ENCODE assay signal across 8 cellular contexts in the genomic region with DNA sequence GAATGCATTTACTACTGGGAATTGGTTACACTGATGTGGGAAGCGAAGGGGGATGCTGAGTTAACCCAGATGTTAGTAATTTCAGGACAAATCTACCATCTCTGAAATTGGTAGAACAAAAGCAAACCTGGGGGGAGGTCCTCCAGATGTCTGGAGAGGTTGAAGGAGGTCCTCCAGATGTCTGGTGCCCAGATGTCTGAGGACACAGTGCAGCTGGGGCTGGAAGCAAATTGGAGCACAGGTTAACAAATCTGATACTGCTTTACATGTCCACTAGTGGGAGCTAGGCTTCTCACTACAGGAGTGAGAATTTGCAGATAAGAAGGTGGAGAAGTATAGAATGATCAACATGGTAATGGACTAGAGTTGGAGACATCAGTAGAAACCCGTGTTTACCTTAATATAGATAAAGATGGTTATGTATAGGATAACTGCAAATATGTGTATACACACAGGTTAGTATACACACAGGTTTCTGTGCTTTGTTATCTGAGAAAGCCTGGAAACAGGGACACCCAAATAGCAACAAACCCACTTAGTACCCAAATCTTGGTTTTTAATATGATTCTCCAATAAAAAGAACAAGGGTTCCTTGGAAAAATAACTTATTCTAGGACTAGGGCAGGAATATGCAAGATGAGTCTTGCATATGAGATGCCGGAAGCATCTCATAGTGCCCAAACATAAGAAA.
DNase-seq lines count a peak whose midpoint lies in the region; ATAC-seq and TF ChIP-seq lines count a peak whose summit lies in the region.

No MANE protein-coding gene starts in this region.

- TF ChIP-seq CTCF in fibroblast of villous mesenchyme (IDR thresholded peaks at IDR 0.05; ENCODE audit: insufficient read depth, low read depth, low read length) (peak; percentile 54), glutamatergic neuron (IDR thresholded peaks at IDR 0.05; ENCODE audit: partially characterized antibody, unreplicated experiment) (no peak)

- DNase-seq in DMS114 treated with DMSO at 0.1 percent for 48 hours (lab: John Stamatoyannopoulos, UW; ENCODE audit: unreplicated experiment) (peak; percentile 57), NCI-H748 treated with DMSO at 0.1 percent for 48 hours (lab: John Stamatoyannopoulos, UW) (peak; percentile 4), fibroblast of villous mesenchyme (ENCODE audit: low read depth) (peak; percentile 8), glutamatergic neuron (no peak), foreskin melanocyte (no peak)
- DNase-seq in activated CD8-positive, alpha-beta memory T cell treated with anti-CD3 and anti-CD28 coated beads, Interleukin-2, amount 50 U/mL, for 4 hours: no peak

- H3K9me3 Mint-ChIP-seq in glutamatergic neuron (ENCODE audit: unreplicated experiment): no peaks in the 10 kb centered on the region
- no peaks in the 10 kb centered on the region for H3K9me3 Mint-ChIP-seq in stimulated activated memory B cell treated with anti-CD40 and anti-IgM and Interleukin-4, amounts not matched to agents 10 μg/mL and 1 μg/mL and 100 μg/mL, for 72 hours

- H3K4me3 Mint-ChIP-seq in glutamatergic neuron (ENCODE audit: unreplicated experiment): no peak overlapping the region
- H3K4me3 Mint-ChIP-seq in stimulated activated memory B cell treated with anti-CD40 and anti-IgM and Interleukin-4, amounts not matched to agents 10 μg/mL and 1 μg/mL and 100 μg/mL, for 72 hours: no peak overlapping the region

- peaks cover 1% of the 10 kb centered on the region for H3K27me3 Mint-ChIP-seq in glutamatergic neuron (ENCODE audit: unreplicated experiment)
- H3K27me3 Mint-ChIP-seq in stimulated activated memory B cell treated with anti-CD40 and anti-IgM and Interleukin-4, amounts not matched to agents 10 μg/mL and 1 μg/mL and 100 μg/mL, for 72 hours: no peaks in the 10 kb centered on the region

- no peak overlapping the region for H3K27ac Mint-ChIP-seq in glutamatergic neuron (ENCODE audit: unreplicated experiment)
- no peak overlapping the region for H3K27ac Mint-ChIP-seq in stimulated activated memory B cell treated with anti-CD40 and anti-IgM and Interleukin-4, amounts not matched to agents 10 μg/mL and 1 μg/mL and 100 μg/mL, for 72 hours

- peak; percentile 51 for ATAC-seq in GM21529 (IDR thresholded peaks at IDR 0.05; ENCODE audit: unreplicated experiment)
- ATAC-seq in stimulated activated memory B cell treated with anti-CD40 and anti-IgM and Interleukin-4, amounts not matched to agents 10 μg/mL and 1 μg/mL and 100 μg/mL, for 72 hours: no peak

- H3K4me1 Mint-ChIP-seq in glutamatergic neuron (ENCODE audit: low read depth, unreplicated experiment): peaks cover 4% of the 10 kb centered on the region
- H3K4me1 Mint-ChIP-seq in stimulated activated memory B cell treated with anti-CD40 and anti-IgM and Interleukin-4, amounts not matched to agents 10 μg/mL and 1 μg/mL and 100 μg/mL, for 72 hours: no peaks in the 10 kb centered on the region

- H3K4me3 ChIP-seq in fibroblast of villous mesenchyme (ENCODE audit: low read depth, low read length): no peak overlapping the region

- no peaks in the 10 kb centered on the region for H3K36me3 Mint-ChIP-seq in glutamatergic neuron (ENCODE audit: unreplicated experiment)
- H3K36me3 Mint-ChIP-seq in stimulated activated memory B cell treated with anti-CD40 and anti-IgM and Interleukin-4, amounts not matched to agents 10 μg/mL and 1 μg/mL and 100 μg/mL, for 72 hours: no peaks in the 10 kb centered on the region

Comparison
In these comparisons a context has a peak if more than half of its experiments do, and no peak if none do; other contexts are left out.
1. DNase-seq: peak in DMS114 treated with DMSO at 0.1 percent for 48 hours (single experiment), NCI-H748 treated with DMSO at 0.1 percent for 48 hours (single experiment) and fibroblast of villous mesenchyme (single experiment); none in activated CD8-positive, alpha-beta memory T cell treated with anti-CD3 and anti-CD28 coated beads, Interleukin-2, amount 50 U/mL, for 4 hours (single experiment), glutamatergic neuron (single experiment) and foreskin melanocyte (single experiment).